3 cellular contexts compared by ENCODE assay signal in genomic region chr22:46363611-46364321, GRCh38.
TF ChIP-seq lines count a peak whose summit lies in the region.

No MANE protein-coding gene starts in this region.

TF ChIP-seq in SK-N-SH, 30 proteins besides CTCF, POLR2A, EP300 and RAD21:
- TF ChIP-seq YY1 (IDR thresholded peaks at IDR 0.05; ENCODE audit: low read depth) (no peak), EZH2phosphoT487 (IDR thresholded peaks at IDR 0.05; ENCODE audit: borderline replicate concordance, low read depth) (no peak), FOXJ3 (CRISPR knock-in tag; IDR thresholded peaks at IDR 0.05) (no peak), RFX5 (IDR thresholded peaks at IDR 0.05; ENCODE audit: low read length) (no peak), JUND (IDR thresholded peaks at IDR 0.05) (no peak)
- TF ChIP-seq, protein P1, sequence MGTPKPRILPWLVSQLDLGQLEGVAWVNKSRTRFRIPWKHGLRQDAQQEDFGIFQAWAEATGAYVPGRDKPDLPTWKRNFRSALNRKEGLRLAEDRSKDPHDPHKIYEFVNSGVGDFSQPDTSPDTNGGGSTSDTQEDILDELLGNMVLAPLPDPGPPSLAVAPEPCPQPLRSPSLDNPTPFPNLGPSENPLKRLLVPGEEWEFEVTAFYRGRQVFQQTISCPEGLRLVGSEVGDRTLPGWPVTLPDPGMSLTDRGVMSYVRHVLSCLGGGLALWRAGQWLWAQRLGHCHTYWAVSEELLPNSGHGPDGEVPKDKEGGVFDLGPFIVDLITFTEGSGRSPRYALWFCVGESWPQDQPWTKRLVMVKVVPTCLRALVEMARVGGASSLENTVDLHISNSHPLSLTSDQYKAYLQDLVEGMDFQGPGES (IDR thresholded peaks at IDR 0.05; ENCODE audit: low read depth, low read length), result no peak
TF ChIP-seq in SK-N-SH: peak in this region for 0.

TF ChIP-seq in SK-N-SH treated with all-trans-retinoic acid at 6 μM for 48 hours, 23 proteins besides CTCF, POLR2A, EP300 and RAD21:
- TF ChIP-seq TCF4 (CRISPR knock-in tag; IDR thresholded peaks at IDR 0.05; ENCODE audit: borderline replicate concordance), result no peak
- TF ChIP-seq TSHZ2 (CRISPR knock-in tag; IDR thresholded peaks at IDR 0.05), result no peak
- TF ChIP-seq ARNTL (CRISPR knock-in tag; IDR thresholded peaks at IDR 0.05; ENCODE audit: borderline replicate concordance, low read depth), result no peak
- TF ChIP-seq SNAI2 (CRISPR knock-in tag; IDR thresholded peaks at IDR 0.05), result no peak

TF ChIP-seq in H1, 55 proteins besides CTCF, POLR2A, EP300 and RAD21 (continued from another document):
- TF ChIP-seq CBX8 (IDR thresholded peaks at IDR 0.05; ENCODE audit: borderline replicate concordance, low read depth, low read length), result no peak
- no peak for TF ChIP-seq SP1 (IDR thresholded peaks at IDR 0.05; ENCODE audit: low read depth, low read length)
- TF ChIP-seq CTBP2 (IDR thresholded peaks at IDR 0.05; ENCODE audit: borderline replicate concordance, insufficient read depth, insufficient read length, low read length), result no peak
- TF ChIP-seq, protein P2, sequence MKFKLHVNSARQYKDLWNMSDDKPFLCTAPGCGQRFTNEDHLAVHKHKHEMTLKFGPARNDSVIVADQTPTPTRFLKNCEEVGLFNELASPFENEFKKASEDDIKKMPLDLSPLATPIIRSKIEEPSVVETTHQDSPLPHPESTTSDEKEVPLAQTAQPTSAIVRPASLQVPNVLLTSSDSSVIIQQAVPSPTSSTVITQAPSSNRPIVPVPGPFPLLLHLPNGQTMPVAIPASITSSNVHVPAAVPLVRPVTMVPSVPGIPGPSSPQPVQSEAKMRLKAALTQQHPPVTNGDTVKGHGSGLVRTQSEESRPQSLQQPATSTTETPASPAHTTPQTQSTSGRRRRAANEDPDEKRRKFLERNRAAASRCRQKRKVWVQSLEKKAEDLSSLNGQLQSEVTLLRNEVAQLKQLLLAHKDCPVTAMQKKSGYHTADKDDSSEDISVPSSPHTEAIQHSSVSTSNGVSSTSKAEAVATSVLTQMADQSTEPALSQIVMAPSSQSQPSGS (IDR thresholded peaks at IDR 0.05; ENCODE audit: low read length), result no peak
- no peak for TF ChIP-seq ZNF274 (IDR thresholded peaks at IDR 0.05; ENCODE audit: borderline replicate concordance, extremely low read depth, low read length)
- TF ChIP-seq SAP30 (IDR thresholded peaks at IDR 0.05; ENCODE audit: insufficient read depth, insufficient replicate concordance, low read length), result no peak
